ENCODE assay signal across 1 cellular context in genomic region chr3:52446631-52447511, GRCh38.
TF ChIP-seq lines count a peak whose summit lies in the region.

No MANE protein-coding gene starts in this region.

TF ChIP-seq in HepG2, 621 proteins besides CTCF, POLR2A, EP300 and RAD21 (continued from another document and continues in another):
- TF ChIP-seq STAT5B (CRISPR knock-in tag; IDR thresholded peaks at IDR 0.05) = no peak
- peak; percentile 27; the same call in 1 of the 2 replicates for TF ChIP-seq RXRB (CRISPR knock-in tag; IDR thresholded peaks at IDR 0.05; ENCODE audit: borderline replicate concordance)
- TF ChIP-seq FOXO1 (CRISPR knock-in tag; IDR thresholded peaks at IDR 0.05) = 0 out of 2 replicates have a peak, but pooled peaks have one; percentile 12
- TF ChIP-seq, protein P1, sequence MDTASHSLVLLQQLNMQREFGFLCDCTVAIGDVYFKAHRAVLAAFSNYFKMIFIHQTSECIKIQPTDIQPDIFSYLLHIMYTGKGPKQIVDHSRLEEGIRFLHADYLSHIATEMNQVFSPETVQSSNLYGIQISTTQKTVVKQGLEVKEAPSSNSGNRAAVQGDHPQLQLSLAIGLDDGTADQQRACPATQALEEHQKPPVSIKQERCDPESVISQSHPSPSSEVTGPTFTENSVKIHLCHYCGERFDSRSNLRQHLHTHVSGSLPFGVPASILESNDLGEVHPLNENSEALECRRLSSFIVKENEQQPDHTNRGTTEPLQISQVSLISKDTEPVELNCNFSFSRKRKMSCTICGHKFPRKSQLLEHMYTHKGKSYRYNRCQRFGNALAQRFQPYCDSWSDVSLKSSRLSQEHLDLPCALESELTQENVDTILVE (CRISPR knock-in tag; IDR thresholded peaks at IDR 0.05) = 0 out of 2 replicates have a peak, but pooled peaks have one; percentile 24
- no peak for TF ChIP-seq ZBTB38 (CRISPR knock-in tag; IDR thresholded peaks at IDR 0.05)
- no peak for TF ChIP-seq HOXA7 (CRISPR knock-in tag; IDR thresholded peaks at IDR 0.05)
- no peak; the same call in 1 of the 2 replicates for TF ChIP-seq HOXA3 (CRISPR knock-in tag; IDR thresholded peaks at IDR 0.05)
- TF ChIP-seq ZBTB7A (CRISPR knock-in tag; IDR thresholded peaks at IDR 0.05) = no peak
- no peak for TF ChIP-seq ZNF766 (CRISPR knock-in tag; IDR thresholded peaks at IDR 0.05; ENCODE audit: borderline replicate concordance)
- TF ChIP-seq FOXC1 (CRISPR knock-in tag; IDR thresholded peaks at IDR 0.05; ENCODE audit: borderline replicate concordance) = peak; percentile 52; the same call in 1 of the 2 replicates
- no peak for TF ChIP-seq BCLAF1 (IDR thresholded peaks at IDR 0.05)
- TF ChIP-seq, protein P2, sequence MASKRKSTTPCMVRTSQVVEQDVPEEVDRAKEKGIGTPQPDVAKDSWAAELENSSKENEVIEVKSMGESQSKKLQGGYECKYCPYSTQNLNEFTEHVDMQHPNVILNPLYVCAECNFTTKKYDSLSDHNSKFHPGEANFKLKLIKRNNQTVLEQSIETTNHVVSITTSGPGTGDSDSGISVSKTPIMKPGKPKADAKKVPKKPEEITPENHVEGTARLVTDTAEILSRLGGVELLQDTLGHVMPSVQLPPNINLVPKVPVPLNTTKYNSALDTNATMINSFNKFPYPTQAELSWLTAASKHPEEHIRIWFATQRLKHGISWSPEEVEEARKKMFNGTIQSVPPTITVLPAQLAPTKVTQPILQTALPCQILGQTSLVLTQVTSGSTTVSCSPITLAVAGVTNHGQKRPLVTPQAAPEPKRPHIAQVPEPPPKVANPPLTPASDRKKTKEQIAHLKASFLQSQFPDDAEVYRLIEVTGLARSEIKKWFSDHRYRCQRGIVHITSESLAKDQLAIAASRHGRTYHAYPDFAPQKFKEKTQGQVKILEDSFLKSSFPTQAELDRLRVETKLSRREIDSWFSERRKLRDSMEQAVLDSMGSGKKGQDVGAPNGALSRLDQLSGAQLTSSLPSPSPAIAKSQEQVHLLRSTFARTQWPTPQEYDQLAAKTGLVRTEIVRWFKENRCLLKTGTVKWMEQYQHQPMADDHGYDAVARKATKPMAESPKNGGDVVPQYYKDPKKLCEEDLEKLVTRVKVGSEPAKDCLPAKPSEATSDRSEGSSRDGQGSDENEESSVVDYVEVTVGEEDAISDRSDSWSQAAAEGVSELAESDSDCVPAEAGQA (IDR thresholded peaks at IDR 0.05; ENCODE audit: low read depth) = no peak
- TF ChIP-seq, protein P2 (CRISPR knock-in tag; IDR thresholded peaks at IDR 0.05; ENCODE audit: borderline replicate concordance) = no peak
- TF ChIP-seq ZNF235 (CRISPR knock-in tag; IDR thresholded peaks at IDR 0.05; ENCODE audit: borderline replicate concordance) = no peak
- no peak for TF ChIP-seq RCOR2 (CRISPR knock-in tag; IDR thresholded peaks at IDR 0.05)
- TF ChIP-seq KDM5B (CRISPR knock-in tag; IDR thresholded peaks at IDR 0.05; ENCODE audit: borderline replicate concordance) = peak; percentile 23; the same call in 1 of the 2 replicates
- no peak for TF ChIP-seq MXD1 (CRISPR knock-in tag; IDR thresholded peaks at IDR 0.05)
- no peak for TF ChIP-seq FOXA1 (IDR thresholded peaks at IDR 0.05)
- TF ChIP-seq FOXA1 (CRISPR knock-in tag; IDR thresholded peaks at IDR 0.05) = no peak
- 0 out of 2 replicates have a peak, but pooled peaks have one; percentile 53 for TF ChIP-seq ARID2 (CRISPR knock-in tag; IDR thresholded peaks at IDR 0.05; ENCODE audit: borderline replicate concordance)
- TF ChIP-seq ONECUT2 (CRISPR knock-in tag; IDR thresholded peaks at IDR 0.05) = no peak
- no peak for TF ChIP-seq MNT (IDR thresholded peaks at IDR 0.05)
- TF ChIP-seq ZNF180 (CRISPR knock-in tag; IDR thresholded peaks at IDR 0.05; ENCODE audit: borderline replicate concordance, low read depth) = no peak
- no peak for TF ChIP-seq BRCA1 (CRISPR knock-in tag; IDR thresholded peaks at IDR 0.05)
- TF ChIP-seq ZNF547 (CRISPR knock-in tag; IDR thresholded peaks at IDR 0.05) = 0 out of 2 replicates have a peak, but pooled peaks have one; percentile 29
- no peak for TF ChIP-seq ZNF747 (CRISPR knock-in tag; IDR thresholded peaks at IDR 0.05; ENCODE audit: borderline replicate concordance)
- TF ChIP-seq, protein P3, sequence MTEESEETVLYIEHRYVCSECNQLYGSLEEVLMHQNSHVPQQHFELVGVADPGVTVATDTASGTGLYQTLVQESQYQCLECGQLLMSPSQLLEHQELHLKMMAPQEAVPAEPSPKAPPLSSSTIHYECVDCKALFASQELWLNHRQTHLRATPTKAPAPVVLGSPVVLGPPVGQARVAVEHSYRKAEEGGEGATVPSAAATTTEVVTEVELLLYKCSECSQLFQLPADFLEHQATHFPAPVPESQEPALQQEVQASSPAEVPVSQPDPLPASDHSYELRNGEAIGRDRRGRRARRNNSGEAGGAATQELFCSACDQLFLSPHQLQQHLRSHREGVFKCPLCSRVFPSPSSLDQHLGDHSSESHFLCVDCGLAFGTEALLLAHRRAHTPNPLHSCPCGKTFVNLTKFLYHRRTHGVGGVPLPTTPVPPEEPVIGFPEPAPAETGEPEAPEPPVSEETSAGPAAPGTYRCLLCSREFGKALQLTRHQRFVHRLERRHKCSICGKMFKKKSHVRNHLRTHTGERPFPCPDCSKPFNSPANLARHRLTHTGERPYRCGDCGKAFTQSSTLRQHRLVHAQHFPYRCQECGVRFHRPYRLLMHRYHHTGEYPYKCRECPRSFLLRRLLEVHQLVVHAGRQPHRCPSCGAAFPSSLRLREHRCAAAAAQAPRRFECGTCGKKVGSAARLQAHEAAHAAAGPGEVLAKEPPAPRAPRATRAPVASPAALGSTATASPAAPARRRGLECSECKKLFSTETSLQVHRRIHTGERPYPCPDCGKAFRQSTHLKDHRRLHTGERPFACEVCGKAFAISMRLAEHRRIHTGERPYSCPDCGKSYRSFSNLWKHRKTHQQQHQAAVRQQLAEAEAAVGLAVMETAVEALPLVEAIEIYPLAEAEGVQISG (CRISPR knock-in tag; IDR thresholded peaks at IDR 0.05) = peak; percentile 39; the same call in 1 of the 2 replicates
- TF ChIP-seq FOSL1 (CRISPR knock-in tag; IDR thresholded peaks at IDR 0.05; ENCODE audit: borderline replicate concordance) = no peak
- peak; percentile 79 for TF ChIP-seq ZNF572 (CRISPR knock-in tag; IDR thresholded peaks at IDR 0.05)
- TF ChIP-seq IRX3 (CRISPR knock-in tag; IDR thresholded peaks at IDR 0.05; ENCODE audit: borderline replicate concordance, low read depth) = no peak
- TF ChIP-seq MAFF (IDR thresholded peaks at IDR 0.05; ENCODE audit: low read depth, low read length) = peak; percentile 22; the same call in 1 of the 2 replicates
- TF ChIP-seq FOSL2 (CRISPR knock-in tag; IDR thresholded peaks at IDR 0.05) = no peak
- no peak for TF ChIP-seq TBL1XR1 (IDR thresholded peaks at IDR 0.05; ENCODE audit: borderline replicate concordance, low read length, partially characterized antibody)
- TF ChIP-seq MAF1 (CRISPR knock-in tag; IDR thresholded peaks at IDR 0.05; ENCODE audit: borderline replicate concordance) = no peak
- TF ChIP-seq RFX5 (IDR thresholded peaks at IDR 0.05; ENCODE audit: low read depth, low read length) = 0 out of 2 replicates have a peak, but pooled peaks have one; percentile 31
- no peak; the same call in 1 of the 2 replicates for TF ChIP-seq ARID4A (CRISPR knock-in tag; IDR thresholded peaks at IDR 0.05; ENCODE audit: borderline replicate concordance)
- TF ChIP-seq GFI1 (CRISPR knock-in tag; IDR thresholded peaks at IDR 0.05; ENCODE audit: borderline replicate concordance) = no peak
- TF ChIP-seq ZNF670 (CRISPR knock-in tag; IDR thresholded peaks at IDR 0.05; ENCODE audit: borderline replicate concordance) = no peak
- no peak for TF ChIP-seq SMARCE1 (IDR thresholded peaks at IDR 0.05; ENCODE audit: borderline replicate concordance)
- TF ChIP-seq, protein P4, sequence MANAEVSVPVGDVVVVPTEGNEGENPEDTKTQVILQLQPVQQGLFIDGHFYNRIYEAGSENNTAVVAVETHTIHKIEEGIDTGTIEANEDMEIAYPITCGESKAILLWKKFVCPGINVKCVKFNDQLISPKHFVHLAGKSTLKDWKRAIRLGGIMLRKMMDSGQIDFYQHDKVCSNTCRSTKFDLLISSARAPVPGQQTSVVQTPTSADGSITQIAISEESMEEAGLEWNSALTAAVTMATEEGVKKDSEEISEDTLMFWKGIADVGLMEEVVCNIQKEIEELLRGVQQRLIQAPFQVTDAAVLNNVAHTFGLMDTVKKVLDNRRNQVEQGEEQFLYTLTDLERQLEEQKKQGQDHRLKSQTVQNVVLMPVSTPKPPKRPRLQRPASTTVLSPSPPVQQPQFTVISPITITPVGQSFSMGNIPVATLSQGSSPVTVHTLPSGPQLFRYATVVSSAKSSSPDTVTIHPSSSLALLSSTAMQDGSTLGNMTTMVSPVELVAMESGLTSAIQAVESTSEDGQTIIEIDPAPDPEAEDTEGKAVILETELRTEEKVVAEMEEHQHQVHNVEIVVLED (CRISPR knock-in tag; IDR thresholded peaks at IDR 0.05; ENCODE audit: borderline replicate concordance) = peak; percentile 53; the same call in 1 of the 2 replicates
- no peak for TF ChIP-seq SOX6 (IDR thresholded peaks at IDR 0.05)
- peak; percentile 69 for TF ChIP-seq SOX6 (CRISPR knock-in tag; IDR thresholded peaks at IDR 0.05)
